In genomic region chr2:98674233-98674964, GRCh38 we compare ENCODE assay signal across 15 cellular contexts.
"Had no signal": no experiment of that assay in that cellular context is flagged by ENCODE, and none has a peak within 500 bp of the region (broad histone marks: within the 10 kb centered on the region; RNA-seq: fewer than 3 reads in every experiment).

No MANE protein-coding gene starts in this region.

- H3K27me3 Mint-ChIP-seq: brain; natural killer cell treated with Interleukin-12 subunit alpha and Interleukin-12 subunit beta and Interleukin-15 and Interleukin-18, amount 100 ng/mL, for 72 hours; stimulated activated naive B cell treated with anti-CD40 and anti-IgM and Interleukin-4, amounts not matched to agents 10 μg/mL and 1 μg/mL and 100 μg/mL, for 72 hours had no signal

- H3K9me3 ChIP-seq: lower lobe of right lung had no signal

- H3K27me3 ChIP-seq: spleen had no signal

- H3K4me1 Mint-ChIP-seq: brain; stimulated activated naive B cell treated with anti-CD40 and anti-IgM and Interleukin-4, amounts not matched to agents 10 μg/mL and 1 μg/mL and 100 μg/mL, for 72 hours had no signal

- H3K27ac ChIP-seq: lower lobe of right lung, spleen had no signal

- H3K27ac Mint-ChIP-seq: brain; stimulated activated naive B cell treated with anti-CD40 and anti-IgM and Interleukin-4, amounts not matched to agents 10 μg/mL and 1 μg/mL and 100 μg/mL, for 72 hours had no signal

- H3K4me3 Mint-ChIP-seq: brain; natural killer cell treated with Interleukin-12 subunit alpha and Interleukin-12 subunit beta and Interleukin-15 and Interleukin-18, amount 100 ng/mL, for 72 hours; stimulated activated naive B cell treated with anti-CD40 and anti-IgM and Interleukin-4, amounts not matched to agents 10 μg/mL and 1 μg/mL and 100 μg/mL, for 72 hours had no signal

- DNase-seq: activated CD4-positive, CD25-positive, alpha-beta regulatory T cell treated with anti-CD3 and anti-CD28 coated beads, Interleukin-2, amount 50 U/mL, for 72 hours; anterior cingulate cortex; caudate nucleus; foreskin melanocyte; hypothalamus; islet precursor cell; left colon; lower lobe of right lung; SIG-M5; spleen; stimulated activated CD4-positive, alpha-beta T cell treated with anti-CD3 and anti-CD28 coated beads, Interleukin-4, amount 100 ng/mL, for 4 hours; stimulated activated naive B cell treated with anti-CD40 and anti-IgM and Interleukin-4, amounts not matched to agents 10 μg/mL and 1 μg/mL and 100 μg/mL, for 72 hours had no signal

- ATAC-seq: left colon; lower lobe of right lung; natural killer cell treated with Interleukin-12 subunit alpha and Interleukin-12 subunit beta and Interleukin-15 and Interleukin-18, amount 100 ng/mL, for 72 hours; SK-N-SH treated with all-trans-retinoic acid at 6 μM for 48 hours; stimulated activated naive B cell treated with anti-CD40 and anti-IgM and Interleukin-4, amounts not matched to agents 10 μg/mL and 1 μg/mL and 100 μg/mL, for 72 hours had no signal
